In the genomic region with DNA sequence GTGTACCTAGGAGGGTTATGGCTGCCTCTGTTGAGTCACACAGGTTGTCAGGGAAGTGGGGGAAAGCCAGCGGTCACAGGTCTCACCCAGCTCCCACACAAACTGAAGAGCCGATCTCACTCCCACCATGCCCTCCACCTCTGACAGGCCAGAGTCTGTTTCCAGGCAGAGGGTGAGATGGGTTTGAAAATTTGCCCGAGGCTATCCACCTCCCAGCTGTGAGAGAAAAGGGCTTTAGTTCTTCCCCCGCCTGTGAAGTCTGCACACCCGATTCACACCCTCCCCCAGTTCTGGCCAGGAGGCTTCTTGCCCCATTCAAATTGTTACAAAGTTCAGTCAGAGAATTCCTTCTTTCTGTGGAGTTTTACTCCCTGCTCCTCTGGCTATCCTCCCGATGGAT, we compare ENCODE assay signal across 28 cellular contexts.
"Had no signal": no experiment of that assay in that cellular context is flagged by ENCODE, and none has a peak within 500 bp of the region (broad histone marks: within the 10 kb centered on the region; RNA-seq: fewer than 3 reads in every experiment).

No MANE protein-coding gene starts in this region.

- H3K27me3 Mint-ChIP-seq: activated CD4-positive, alpha-beta T cell treated with anti-CD3 and anti-CD28 coated beads, Interleukin-2, amount 10 ng/mL, durations not matched to agents 24 days and 14 days; activated naive CD4-positive, alpha-beta T cell treated with anti-CD3 and anti-CD28 coated beads, Interleukin-2, amount 50 U/mL, for 24 hours; activated naive CD8-positive, alpha-beta T cell treated with anti-CD3 and anti-CD28 coated beads, Interleukin-2, amount 10 ng/mL, durations not matched to agents 7 days and 5 days; activated T-cell treated with anti-CD3 and anti-CD28 coated beads, Interleukin-2, amount 50 U/mL, for 24 hours had no signal

- H3K4me3 ChIP-seq: ascending aorta, cardiac muscle cell, K562, SJCRH30, SK-N-MC had no signal

- H3K4me1 ChIP-seq: ascending aorta, SJCRH30 had no signal

- H3K36me3 ChIP-seq: ascending aorta, cardiac muscle cell, SJCRH30, WERI-Rb-1 had no signal

- H3K9me3 ChIP-seq: SJCRH30 had no signal

- H3K27ac ChIP-seq: ascending aorta, cardiac muscle cell, SJCRH30, SK-N-MC, WERI-Rb-1 had no signal

- H3K36me3 Mint-ChIP-seq: activated naive CD4-positive, alpha-beta T cell treated with anti-CD3 and anti-CD28 coated beads, Interleukin-2, amount 50 U/mL, for 24 hours; activated naive CD8-positive, alpha-beta T cell treated with anti-CD3 and anti-CD28 coated beads, Interleukin-2, amount 10 ng/mL, durations not matched to agents 7 days and 5 days had no signal

- H3K4me3 Mint-ChIP-seq: activated CD4-positive, alpha-beta T cell treated with anti-CD3 and anti-CD28 coated beads, Interleukin-2, amount 10 ng/mL, durations not matched to agents 24 days and 14 days; activated CD8-positive, alpha-beta T cell treated with anti-CD3 and anti-CD28 coated beads for 36 hours; activated naive CD4-positive, alpha-beta T cell treated with anti-CD3 and anti-CD28 coated beads, Interleukin-2, amount 50 U/mL, for 24 hours; activated naive CD8-positive, alpha-beta T cell treated with anti-CD3 and anti-CD28 coated beads, Interleukin-2, amount 10 ng/mL, durations not matched to agents 7 days and 5 days; activated T-cell treated with anti-CD3 and anti-CD28 coated beads, Interleukin-2, amount 50 U/mL, for 24 hours had no signal

- FAIRE-seq: K562 had no signal

- DNase-seq: activated CD4-positive, alpha-beta T cell treated with anti-CD3 and anti-CD28 coated beads, Interleukin-2, amount 10 ng/mL, durations not matched to agents 24 days and 14 days; activated CD4-positive, alpha-beta T cell treated with anti-CD3 and anti-CD28 coated beads, Interleukin-2, amount 50 U/mL, for 4 hours; activated CD8-positive, alpha-beta T cell treated with anti-CD3 and anti-CD28 coated beads for 36 hours; activated gamma-delta T cell; activated naive CD4-positive, alpha-beta T cell treated with Interleukin-2 at 50 U/mL for 16 hours; activated naive CD8-positive, alpha-beta T cell treated with anti-CD3 and anti-CD28 coated beads, Interleukin-2, amount 10 ng/mL, durations not matched to agents 7 days and 5 days; activated T-cell treated with anti-CD3 and anti-CD28 coated beads, Interleukin-2, amount 50 U/mL, for 24 hours; amygdala; NCI-H1105; NCI-H1417 treated with DMSO at 0.1 percent for 48 hours; NCI-H187 treated with DMSO at 0.1 percent for 48 hours; NCI-H2081; NCI-H2171 treated with DMSO at 0.1 percent for 48 hours; NCI-H2227 treated with DMSO at 0.1 percent for 48 hours; NCI-H446 treated with DMSO at 0.1 percent for 48 hours; NCI-H524; NCI-H69; OCI-M1; SHP77; SJCRH30; T1000; WERI-Rb-1 had no signal

- H3K9me3 Mint-ChIP-seq: activated CD4-positive, alpha-beta T cell treated with anti-CD3 and anti-CD28 coated beads, Interleukin-2, amount 10 ng/mL, durations not matched to agents 24 days and 14 days; activated naive CD4-positive, alpha-beta T cell treated with anti-CD3 and anti-CD28 coated beads, Interleukin-2, amount 50 U/mL, for 24 hours; activated naive CD8-positive, alpha-beta T cell treated with anti-CD3 and anti-CD28 coated beads, Interleukin-2, amount 10 ng/mL, durations not matched to agents 7 days and 5 days; activated T-helper 2 cell treated with anti-CD3 and anti-CD28 coated beads, Interferon-gamma antibody, Interleukin-2, Interleukin-4, amounts not matched to agents 10 μg/mL and 5 μg/mL and 100 μg/mL, durations not matched to agents 14 hours and 24 hours and 36 hours had no signal

- H3K27me3 ChIP-seq: ascending aorta, cardiac muscle cell, SJCRH30 had no signal

- H3K4me1 Mint-ChIP-seq: activated CD4-positive, alpha-beta T cell treated with anti-CD3 and anti-CD28 coated beads, Interleukin-2, amount 10 ng/mL, durations not matched to agents 24 days and 14 days; activated naive CD4-positive, alpha-beta T cell treated with anti-CD3 and anti-CD28 coated beads, Interleukin-2, amount 50 U/mL, for 24 hours; activated naive CD8-positive, alpha-beta T cell treated with anti-CD3 and anti-CD28 coated beads, Interleukin-2, amount 10 ng/mL, durations not matched to agents 7 days and 5 days had no signal

- H3K27ac Mint-ChIP-seq: activated CD4-positive, alpha-beta T cell treated with anti-CD3 and anti-CD28 coated beads, Interleukin-2, amount 10 ng/mL, durations not matched to agents 24 days and 14 days; activated CD8-positive, alpha-beta T cell treated with anti-CD3 and anti-CD28 coated beads for 36 hours; activated naive CD4-positive, alpha-beta T cell treated with anti-CD3 and anti-CD28 coated beads, Interleukin-2, amount 50 U/mL, for 24 hours; activated naive CD8-positive, alpha-beta T cell treated with anti-CD3 and anti-CD28 coated beads, Interleukin-2, amount 10 ng/mL, durations not matched to agents 7 days and 5 days; activated T-cell treated with anti-CD3 and anti-CD28 coated beads, Interleukin-2, amount 50 U/mL, for 24 hours; activated T-helper 2 cell treated with anti-CD3 and anti-CD28 coated beads, Interferon-gamma antibody, Interleukin-2, Interleukin-4, amounts not matched to agents 10 μg/mL and 5 μg/mL and 100 μg/mL, durations not matched to agents 14 hours and 24 hours and 36 hours had no signal
